26 cellular contexts compared by ENCODE assay signal in genomic region chr3:152970851-152971250, GRCh38.
A peak's percentile ranks its signal among the peaks of the same experiment; 100 is the strongest.
DNase-seq lines count a peak whose midpoint lies in the region; ATAC-seq and TF ChIP-seq lines count a peak whose summit lies in the region.
"Had no signal": no experiment of that assay in that cellular context is flagged by ENCODE, and none has a peak within 500 bp of the region (broad histone marks: within the 10 kb centered on the region; RNA-seq: fewer than 3 reads in every experiment).

No MANE protein-coding gene starts in this region.

- H3K27ac Mint-ChIP-seq in naive thymus-derived CD8-positive, alpha-beta T cell, result no peak overlapping the region

- peaks cover 3% of the 10 kb centered on the region for H3K9me3 ChIP-seq in RWPE2 (ENCODE audit: severe bottlenecking)
- no peaks in the 10 kb centered on the region for H3K9me3 ChIP-seq in smooth muscle cell (replicated peaks; ENCODE audit: low read depth)

- H3F3A ChIP-seq in smooth muscle cell (ENCODE audit: low read depth), result no peaks in the 10 kb centered on the region

- TF ChIP-seq CTCF in RWPE2 (IDR thresholded peaks at IDR 0.05; ENCODE audit: poor library complexity, severe bottlenecking), result no peak
- TF ChIP-seq CTCF in epithelial cell of esophagus (IDR thresholded peaks at IDR 0.05; ENCODE audit: insufficient read depth, low read depth, low read length, missing control alignments), result no peak
- no peak for TF ChIP-seq CTCF in smooth muscle cell (IDR thresholded peaks at IDR 0.05; ENCODE audit: borderline replicate concordance, insufficient read depth, poor library complexity, severe bottlenecking)

- ATAC-seq in RWPE2 (ENCODE audit: low read depth), result peak; percentile 39; the same call in 2 of the 3 replicates
- ATAC-seq in naive thymus-derived CD8-positive, alpha-beta T cell, result no peak
- ATAC-seq in GM21423 (IDR thresholded peaks at IDR 0.05; ENCODE audit: unreplicated experiment), result no peak
- ATAC-seq: Panc1 had no signal

- H3K4me3 ChIP-seq in RWPE2 (ENCODE audit: severe bottlenecking), result no peak overlapping the region
- no peak overlapping the region for H3K4me3 ChIP-seq in epithelial cell of esophagus (ENCODE audit: low read length)
- H3K4me3 ChIP-seq in smooth muscle cell, result no peak overlapping the region
- H3K4me3 ChIP-seq: SK-N-MC had no signal

- no peaks in the 10 kb centered on the region for H3K4me1 Mint-ChIP-seq in naive thymus-derived CD8-positive, alpha-beta T cell

- no peak overlapping the region for H3K9ac ChIP-seq in smooth muscle cell (ENCODE audit: low read depth)

- no peaks in the 10 kb centered on the region for H3K79me2 ChIP-seq in smooth muscle cell (ENCODE audit: low read depth)

- H3K4me2 ChIP-seq in smooth muscle cell, result no peak overlapping the region

- H4K20me1 ChIP-seq in smooth muscle cell (ENCODE audit: low read depth), result no peaks in the 10 kb centered on the region

- no peaks in the 10 kb centered on the region for H3K36me3 Mint-ChIP-seq in naive thymus-derived CD8-positive, alpha-beta T cell

- no peak overlapping the region for H3K4me3 Mint-ChIP-seq in naive thymus-derived CD8-positive, alpha-beta T cell

- H3K36me3 ChIP-seq in RWPE2 (ENCODE audit: low read depth) (no peaks in the 10 kb centered on the region), smooth muscle cell (ENCODE audit: low read depth) (peaks cover 5% of the 10 kb centered on the region)

- H3K4me1 ChIP-seq in RWPE2 (ENCODE audit: insufficient read depth, poor library complexity, severe bottlenecking), result peaks cover 35% of the 10 kb centered on the region
- H3K4me1 ChIP-seq in smooth muscle cell (ENCODE audit: low read depth), result no peaks in the 10 kb centered on the region

- peaks cover 0 to 7% (median 0%) of the 10 kb centered on the region in 5 donors for H3K27me3 Mint-ChIP-seq in naive thymus-derived CD8-positive, alpha-beta T cell

- POLR2A ChIA-PET in naive thymus-derived CD8-positive, alpha-beta T cell (lab: Charles Lee), result no interaction called here

- DNase-seq in DMS53 (lab: John Stamatoyannopoulos, UW) (peak; percentile 1), DMS53 treated with DMSO at 0.1 percent for 48 hours (lab: John Stamatoyannopoulos, UW; ENCODE audit: unreplicated experiment) (no peak), RWPE2 (ENCODE audit: low spot score) (no peak), epithelial cell of esophagus (ENCODE audit: low read depth) (peak; percentile 78), smooth muscle cell (lab: John Stamatoyannopoulos, UW; ENCODE audit: unreplicated experiment) (no peak), NCI-H1417 treated with DMSO at 0.1 percent for 48 hours (lab: John Stamatoyannopoulos, UW) (no peak)
- no peak for DNase-seq in naive thymus-derived CD8-positive, alpha-beta T cell
- DNase-seq: ACHN, Calu3, H7, KBM-7, MV-4-11, NCI-H1105 treated with DMSO at 0.1 percent for 48 hours, NCI-H1694, NCI-H2029 treated with DMSO at 0.1 percent for 48 hours, NCI-H2171, NCI-H226, NCI-H510A, NCI-H69, SHP77 treated with DMSO at 0.1 percent for 48 hours, SW 1271 had no signal

- no peak overlapping the region for H2AFZ ChIP-seq in smooth muscle cell (ENCODE audit: low read depth)

- H3K27ac ChIP-seq in RWPE2 (ENCODE audit: poor library complexity, severe bottlenecking) (peak overlapping the region; percentile 56), smooth muscle cell (ENCODE audit: low read depth) (peak overlapping the region; percentile 72)
- H3K27ac ChIP-seq: 22Rv1, RWPE1, SK-N-MC had no signal

- no peaks in the 10 kb centered on the region for H3K27me3 ChIP-seq in RWPE2 (ENCODE audit: insufficient read depth, poor library complexity, severe bottlenecking)
- no peaks in the 10 kb centered on the region for H3K27me3 ChIP-seq in smooth muscle cell (ENCODE audit: low read depth)

- peaks cover 0 to 2% (median 0%) of the 10 kb centered on the region in 9 donors for H3K9me3 Mint-ChIP-seq in naive thymus-derived CD8-positive, alpha-beta T cell

- 83% methylated on average over 4 of the region's 4 CpGs for WGBS in smooth muscle cell (ENCODE audit: low lambda C conversion rate)

Comparison
In these comparisons a context has a peak if more than half of its experiments do, and no peak if none do; other contexts are left out.
1. DNase-seq: peak in DMS53 (single experiment) and epithelial cell of esophagus (single experiment); none in DMS53 treated with DMSO at 0.1 percent for 48 hours (single experiment), RWPE2 (single experiment), smooth muscle cell (single experiment), naive thymus-derived CD8-positive, alpha-beta T cell (0 of 10) and NCI-H1417 treated with DMSO at 0.1 percent for 48 hours (single experiment).